Comparison of ENCODE assay signal across 8 cellular contexts in the genomic region with DNA sequence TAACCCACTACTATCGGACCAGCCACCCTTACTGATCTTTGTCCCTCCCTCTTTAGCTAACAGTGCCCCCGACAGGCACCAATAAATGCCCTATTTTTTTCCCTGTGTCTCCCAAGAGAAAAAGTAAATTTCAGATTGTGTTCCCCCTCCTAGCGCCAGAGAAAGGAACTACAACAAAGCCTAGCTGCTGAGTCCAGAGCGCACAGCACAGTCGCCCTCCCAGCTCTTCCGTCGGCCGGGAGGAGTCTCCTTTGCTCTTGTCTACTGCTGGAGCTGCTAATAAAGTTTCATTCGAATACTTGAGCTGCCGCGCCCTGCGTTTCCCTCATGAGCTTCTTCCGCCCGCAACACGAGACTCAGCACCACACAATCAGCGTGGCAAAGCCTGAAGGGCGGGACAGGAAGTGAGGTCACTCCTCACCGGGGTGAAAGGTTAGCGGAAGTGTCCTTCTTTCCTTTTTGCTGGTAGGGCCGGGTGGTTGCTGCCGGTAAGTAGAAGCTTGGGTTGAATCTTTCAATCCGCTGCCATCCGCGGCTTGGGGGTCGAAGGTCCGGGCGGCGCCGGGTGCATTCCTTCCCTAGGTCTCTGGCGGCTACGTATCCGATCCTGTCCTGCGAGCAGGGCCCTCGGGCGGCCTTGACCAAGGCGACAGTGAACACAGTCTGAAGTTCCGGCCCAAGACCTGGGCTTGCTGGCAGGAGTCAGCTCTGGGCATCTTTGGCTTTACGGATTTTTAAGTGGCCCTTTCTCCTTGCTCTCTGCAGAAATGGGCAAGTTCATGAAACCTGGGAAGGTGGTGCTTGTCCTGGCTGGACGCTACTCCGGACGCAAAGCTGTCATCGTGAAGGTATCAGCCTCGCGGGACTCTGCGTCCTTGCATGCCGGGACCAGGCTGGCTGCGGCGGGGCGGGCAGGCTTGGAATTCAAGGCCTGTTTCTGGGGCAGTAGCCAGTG. TPM values are rescaled to one million over a fixed set of nuclear protein-coding genes. Genes with fewer than 3 reads are reported as not detected.
DNase-seq lines count a peak whose midpoint lies in the region; ATAC-seq and TF ChIP-seq lines count a peak whose summit lies in the region.

TSS of gene RPL27 (plus strand) at position 436 of the 955 bp plus-strand sequence. CDS start at position 768, 332 bp downstream.

- ATAC-seq in GM21619 (IDR thresholded peaks at IDR 0.05; ENCODE audit: unreplicated experiment), result peak; percentile 92
- peak; percentile 95 to 96 for ATAC-seq in activated T-cell treated with anti-CD3 and anti-CD28 coated beads, Interleukin-2, amount 50 U/mL, for 4 hours
- peak; percentile 96 for ATAC-seq in esophagus mucosa

- H3K4me3 ChIP-seq in muscle layer of duodenum (ENCODE audit: low read depth in 1 of 2, low read length in 2 of 2), result peak within 1 kb of the TSS; percentile 87 to 96

- H3K27me3 ChIP-seq in muscle layer of duodenum (ENCODE audit: low read depth, low read length), result no peaks in the 10 kb centered on the region

- no peaks in the 10 kb centered on the region for H3K9me3 Mint-ChIP-seq in activated T-cell treated with anti-CD3 and anti-CD28 coated beads, Interleukin-2, amount 50 U/mL, for 4 hours

- H3K4me3 Mint-ChIP-seq in activated T-cell treated with anti-CD3 and anti-CD28 coated beads, Interleukin-2, amount 50 U/mL, for 4 hours, result peak within 1 kb of the TSS; percentile 98

- peaks cover 6 to 23% of the 10 kb centered on the region in 2 donors for H3K4me1 ChIP-seq in muscle layer of duodenum (ENCODE audit: control insufficient read depth in 1 of 2, insufficient read depth in 2 of 2, low read length in 2 of 2)

- in situ Hi-C loops in KBM-7 (cut with MboI; ENCODE audit: low pct_unique_long_range_greater_than_20kb, low sequenced_read_pairs), result no loop called here

- H3K27me3 Mint-ChIP-seq in activated T-cell treated with anti-CD3 and anti-CD28 coated beads, Interleukin-2, amount 50 U/mL, for 4 hours (ENCODE audit: low read depth), result no peaks in the 10 kb centered on the region

- peak within 1 kb of the TSS; percentile 98 for H3K27ac ChIP-seq in muscle layer of duodenum (ENCODE audit: low read length)

- peaks cover 21% of the 10 kb centered on the region for H3K4me1 Mint-ChIP-seq in activated T-cell treated with anti-CD3 and anti-CD28 coated beads, Interleukin-2, amount 50 U/mL, for 4 hours (ENCODE audit: low read depth)

- H3K9me3 ChIP-seq in muscle layer of duodenum (ENCODE audit: control insufficient read depth in 1 of 2, low read length in 2 of 2), result no peaks in the 10 kb centered on the region

- H3K36me3 Mint-ChIP-seq in activated T-cell treated with anti-CD3 and anti-CD28 coated beads, Interleukin-2, amount 50 U/mL, for 4 hours (ENCODE audit: insufficient read depth), result peaks cover 34% of the 10 kb centered on the region

- DNase-seq in DMS53 (lab: John Stamatoyannopoulos, UW) (peak; percentile 100), KBM-7 (peak; percentile 100)
- DNase-seq in activated T-cell treated with anti-CD3 and anti-CD28 coated beads, Interleukin-2, amount 50 U/mL, for 4 hours, result peak; percentile 97
- peak; percentile 89 to 95 for DNase-seq in stimulated activated CD8-positive, alpha-beta memory T cell treated with anti-CD3 and anti-CD28 coated beads, Interleukin-7, amount 100 ng/mL, for 48 hours (ENCODE audit: extremely low read depth in 1 of 2, low read depth in 1 of 2)

- H3K36me3 ChIP-seq in muscle layer of duodenum (ENCODE audit: control insufficient read depth in 1 of 2, insufficient read depth in 2 of 2, low read length in 2 of 2), result peaks cover 18 to 47% of the 10 kb centered on the region in 2 donors

TF ChIP-seq in PFSK-1, 5 proteins besides CTCF, POLR2A, EP300 and RAD21:
- TF ChIP-seq TAF1 (IDR thresholded peaks at IDR 0.05; ENCODE audit: borderline replicate concordance, insufficient read depth, low read length), result peak; percentile 99
- peak; percentile 98 for TF ChIP-seq POLR2AphosphoS5 (IDR thresholded peaks at IDR 0.05; ENCODE audit: low read depth, low read length)
- TF ChIP-seq REST (IDR thresholded peaks at IDR 0.05; ENCODE audit: insufficient read depth in 1 of 2, low read depth in 2 of 2, low read length in 2 of 2), result peak in 1 of 2 experiments; percentile 72; a peak in 2 of 4 replicates
- no peak for TF ChIP-seq SIN3A (IDR thresholded peaks at IDR 0.05; ENCODE audit: borderline replicate concordance, insufficient read depth, low read length)
- peak; percentile 91 for TF ChIP-seq FOXP2 (optimal IDR thresholded peaks at IDR 0.05; ENCODE audit: borderline replicate concordance, extremely low read depth, extremely low read length, insufficient read depth)

RNA-seq across cellular contexts. Expression of gene RPL27, which starts in this region (rescaled TPM):
- 4,147 TPM for polyA plus RNA-seq in PFSK-1 (2012; ENCODE audit: insufficient read length, low read depth)
- 1,000 to 10,000 TPM; 1,553 to 1,718 (median 1,686) TPM for total RNA-seq in activated T-cell treated with anti-CD3 and anti-CD28 coated beads, Interleukin-2, amount 50 U/mL, for 4 hours
- 1,265 TPM for total RNA-seq in esophagus mucosa

Comparison
In these comparisons a context has a peak if more than half of its experiments do, and no peak if none do; other contexts are left out.
1. Peak in every context shown above with its lines: DNase-seq, ATAC-seq, H3K4me3 ChIP-seq and H3K27ac ChIP-seq.